ENCODE assay signal across 18 cellular contexts in the genomic region with DNA sequence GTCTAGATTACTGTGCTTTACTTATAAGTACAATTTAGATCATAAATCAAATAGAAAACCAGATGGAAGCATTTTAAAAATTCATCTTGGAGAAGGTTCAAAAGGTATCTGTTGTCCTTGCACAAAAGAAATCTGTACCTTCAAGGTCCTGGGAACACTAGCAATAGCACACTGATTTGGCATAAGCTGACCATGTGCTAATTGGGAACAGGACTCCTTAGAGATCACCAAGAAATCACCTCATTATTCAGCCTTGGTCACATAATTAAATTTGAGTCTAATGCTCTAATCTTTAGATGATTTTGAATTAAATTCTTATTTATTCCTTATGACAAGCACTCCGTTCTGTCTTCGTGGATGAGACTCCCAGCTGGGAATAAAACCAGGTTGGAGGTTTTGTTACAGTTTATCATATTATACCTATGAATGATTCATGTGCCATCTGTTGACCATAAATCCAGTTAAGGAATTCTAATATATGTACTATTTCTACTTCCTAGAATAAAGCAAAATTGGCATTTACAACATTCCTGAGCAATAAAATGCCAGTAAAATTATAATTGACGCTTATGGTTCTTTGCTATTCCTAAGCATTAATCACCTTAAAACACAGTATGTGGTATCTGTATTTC.
A peak's percentile ranks its signal among the peaks of the same experiment; 100 is the strongest.
DNase-seq lines count a peak whose midpoint lies in the region; ATAC-seq, FAIRE-seq and TF ChIP-seq lines count a peak whose summit lies in the region.
"Had no signal": no experiment of that assay in that cellular context is flagged by ENCODE, and none has a peak within 500 bp of the region (broad histone marks: within the 10 kb centered on the region; RNA-seq: fewer than 3 reads in every experiment).

No MANE protein-coding gene starts in this region.

- 49 to 50% methylated on average over 3 of the region's 3 CpGs for WGBS in pancreas, 2 donors

- no peaks in the 10 kb centered on the region for H3K27me3 ChIP-seq in Karpas-422 (ENCODE audit: low read length)
- no peaks in the 10 kb centered on the region for H3K27me3 ChIP-seq in pancreas
- H3K27me3 ChIP-seq: BLaER1 treated with 17β-estradiol and CSF1 and Interleukin-3, amounts not matched to agents 10 nM and 100 nM had no signal

- H3K4me3 ChIP-seq in Karpas-422 (ENCODE audit: low read length) (no peak overlapping the region), pancreas (no peak overlapping the region)
- H3K4me3 ChIP-seq: BLaER1 treated with 17β-estradiol and CSF1 and Interleukin-3, amounts not matched to agents 10 nM and 100 nM; GM12878; GM23248; HAP-1 had no signal

- DNase-seq in G401 (ENCODE audit: low spot score), result peak; percentile 85
- DNase-seq in Karpas-422, result no peak
- DNase-seq in pancreas, result no peak
- DNase-seq in activated CD8-positive, alpha-beta memory T cell treated with anti-CD3 and anti-CD28 coated beads for 24 hours, result no peak
- no peak for DNase-seq in MCF 10A (ENCODE audit: unreplicated experiment)
- no peak for DNase-seq in NCI-H1105 treated with DMSO at 0.1 percent for 48 hours (lab: John Stamatoyannopoulos, UW)
- DNase-seq: Calu3; CD8-positive, alpha-beta T cell; GDM1; GM23248 had no signal

- H3K79me2 ChIP-seq in Karpas-422 (ENCODE audit: low read length), result peaks cover 50% of the 10 kb centered on the region

- no peaks in the 10 kb centered on the region for H4K20me1 ChIP-seq in Karpas-422 (ENCODE audit: insufficient read depth, low read depth, low read length)
- H4K20me1 ChIP-seq: BLaER1 treated with 17β-estradiol and CSF1 and Interleukin-3, amounts not matched to agents 10 nM and 100 nM had no signal

- peak overlapping the region; percentile 10 for H3K4me2 ChIP-seq in Karpas-422 (ENCODE audit: low read depth, low read length, poor library complexity, severe bottlenecking)
- H3K4me2 ChIP-seq: BLaER1 treated with 17β-estradiol and CSF1 and Interleukin-3, amounts not matched to agents 10 nM and 100 nM had no signal

- no peaks in the 10 kb centered on the region for H3K36me3 Mint-ChIP-seq in MCF 10A (ENCODE audit: insufficient read depth, unreplicated experiment)
- H3K36me3 Mint-ChIP-seq: CD8-positive, alpha-beta T cell; IgD-negative memory B cell had no signal

- peaks cover 12% of the 10 kb centered on the region for H3K9me3 Mint-ChIP-seq in MCF 10A (ENCODE audit: unreplicated experiment)

- no TSS peak for BruUV-seq in MCF 10A (replicated peaks; lab: Mats Ljungman, UMichigan)

- TF ChIP-seq CTCF in pancreas (IDR thresholded peaks at IDR 0.05), result no peak
- no peak for TF ChIP-seq CTCF in MCF 10A (IDR thresholded peaks at IDR 0.05; ENCODE audit: unreplicated experiment)

- H3K9ac ChIP-seq in Karpas-422 (ENCODE audit: low read length), result no peak overlapping the region
- H3K9ac ChIP-seq: BLaER1 treated with 17β-estradiol and CSF1 and Interleukin-3, amounts not matched to agents 10 nM and 100 nM; GM23248 had no signal

- H3K9me2 ChIP-seq in Karpas-422 (replicated peaks; ENCODE audit: insufficient read depth, low read length), result no peaks in the 10 kb centered on the region

- no peaks in the 10 kb centered on the region for H3K4me1 Mint-ChIP-seq in MCF 10A (ENCODE audit: insufficient read depth, unreplicated experiment)
- H3K4me1 Mint-ChIP-seq: B cell had no signal

- in situ Hi-C loops in G401 (cut with HindIII; ENCODE audit: low sequenced_read_pairs), result no loop called here

- intact Hi-C loops in pancreas (cut with DNase I), result no loop called here
- intact Hi-C loops in MCF 10A (cut with micrococcal nuclease), result no loop called here

- H3K36me3 ChIP-seq in Karpas-422 (ENCODE audit: insufficient read depth, low read length) (0 out of 2 replicates have a peak, but pooled peaks cover 5% of the 10 kb centered on the region), pancreas (no peaks in the 10 kb centered on the region)
- H3K36me3 ChIP-seq: BLaER1 treated with 17β-estradiol and CSF1 and Interleukin-3, amounts not matched to agents 10 nM and 100 nM; HAP-1 had no signal

- H3K9me3 ChIP-seq in Karpas-422 (ENCODE audit: low read length) (no peaks in the 10 kb centered on the region), pancreas (no peaks in the 10 kb centered on the region)
- H3K9me3 ChIP-seq: HAP-1 had no signal

- no peak overlapping the region for H3K27ac Mint-ChIP-seq in MCF 10A (ENCODE audit: low read depth, unreplicated experiment)
- H3K27ac Mint-ChIP-seq: B cell; CD8-positive, alpha-beta T cell; IgD-negative memory B cell had no signal

- H3K27me3 Mint-ChIP-seq in MCF 10A (ENCODE audit: insufficient read depth, unreplicated experiment), result no peaks in the 10 kb centered on the region

- ATAC-seq in SK-N-SH treated with all-trans-retinoic acid at 6 μM for 48 hours (peak; percentile 89), pancreas (peak; percentile 35 to 82 (median 64))
- ATAC-seq: CD8-positive, alpha-beta T cell; GM12878; HepG2 had no signal

- no peak overlapping the region for H2AFZ ChIP-seq in Karpas-422 (ENCODE audit: low read length)
- H2AFZ ChIP-seq: GM23248 had no signal

- FAIRE-seq in pancreas (lab: Jason Lieb, UNC), result no peak
- FAIRE-seq: GM12878, GM19239, HepG2 had no signal

- no peak overlapping the region for H3K4me3 Mint-ChIP-seq in MCF 10A (ENCODE audit: unreplicated experiment)
- H3K4me3 Mint-ChIP-seq: B cell; CD8-positive, alpha-beta T cell; IgD-negative memory B cell had no signal

- H3K4me1 ChIP-seq in Karpas-422 (ENCODE audit: low read length) (peaks cover 56% of the 10 kb centered on the region), pancreas (peaks cover 0 to 17% (median 15%) of the 10 kb centered on the region in 3 donors)
- H3K4me1 ChIP-seq: BLaER1 treated with 17β-estradiol and CSF1 and Interleukin-3, amounts not matched to agents 10 nM and 100 nM; HAP-1 had no signal

- POLR2A ChIA-PET in MCF 10A (lab: Yijun Ruan, JAX), result no interaction called here

- H3K27ac ChIP-seq in Karpas-422 (ENCODE audit: low read length) (peak overlapping the region; percentile 45), pancreas (no peak overlapping the region)
- H3K27ac ChIP-seq: BLaER1 treated with 17β-estradiol and CSF1 and Interleukin-3, amounts not matched to agents 10 nM and 100 nM; GM23248 had no signal

- CTCF ChIA-PET in MCF 10A (lab: Yijun Ruan, JAX), result interaction anchor here (0.6 to 1.3 kb wide), 2 partner anchors 19 to 159 kb away, joined by 3 read pairs; no protein-coding TSS in a partner anchor

TF ChIP-seq in SK-N-SH treated with all-trans-retinoic acid at 6 μM for 48 hours, 23 proteins besides CTCF, POLR2A, EP300 and RAD21 (continues in another document):
- TF ChIP-seq GLIS3 (CRISPR knock-in tag; IDR thresholded peaks at IDR 0.05), result no peak
- TF ChIP-seq BACH2 (CRISPR knock-in tag; IDR thresholded peaks at IDR 0.05; ENCODE audit: borderline replicate concordance), result no peak
- TF ChIP-seq, protein P1, sequence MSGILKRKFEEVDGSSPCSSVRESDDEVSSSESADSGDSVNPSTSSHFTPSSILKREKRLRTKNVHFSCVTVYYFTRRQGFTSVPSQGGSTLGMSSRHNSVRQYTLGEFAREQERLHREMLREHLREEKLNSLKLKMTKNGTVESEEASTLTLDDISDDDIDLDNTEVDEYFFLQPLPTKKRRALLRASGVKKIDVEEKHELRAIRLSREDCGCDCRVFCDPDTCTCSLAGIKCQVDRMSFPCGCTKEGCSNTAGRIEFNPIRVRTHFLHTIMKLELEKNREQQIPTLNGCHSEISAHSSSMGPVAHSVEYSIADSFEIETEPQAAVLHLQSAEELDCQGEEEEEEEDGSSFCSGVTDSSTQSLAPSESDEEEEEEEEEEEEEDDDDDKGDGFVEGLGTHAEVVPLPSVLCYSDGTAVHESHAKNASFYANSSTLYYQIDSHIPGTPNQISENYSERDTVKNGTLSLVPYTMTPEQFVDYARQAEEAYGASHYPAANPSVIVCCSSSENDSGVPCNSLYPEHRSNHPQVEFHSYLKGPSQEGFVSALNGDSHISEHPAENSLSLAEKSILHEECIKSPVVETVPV (CRISPR knock-in tag; IDR thresholded peaks at IDR 0.05), result peak; percentile 92
- TF ChIP-seq ISL1 (CRISPR knock-in tag; IDR thresholded peaks at IDR 0.05), result peak; percentile 97
- peak; percentile 74; the same call in 1 of the 2 replicates for TF ChIP-seq ESRRG (CRISPR knock-in tag; IDR thresholded peaks at IDR 0.05)
- TF ChIP-seq, protein P2, sequence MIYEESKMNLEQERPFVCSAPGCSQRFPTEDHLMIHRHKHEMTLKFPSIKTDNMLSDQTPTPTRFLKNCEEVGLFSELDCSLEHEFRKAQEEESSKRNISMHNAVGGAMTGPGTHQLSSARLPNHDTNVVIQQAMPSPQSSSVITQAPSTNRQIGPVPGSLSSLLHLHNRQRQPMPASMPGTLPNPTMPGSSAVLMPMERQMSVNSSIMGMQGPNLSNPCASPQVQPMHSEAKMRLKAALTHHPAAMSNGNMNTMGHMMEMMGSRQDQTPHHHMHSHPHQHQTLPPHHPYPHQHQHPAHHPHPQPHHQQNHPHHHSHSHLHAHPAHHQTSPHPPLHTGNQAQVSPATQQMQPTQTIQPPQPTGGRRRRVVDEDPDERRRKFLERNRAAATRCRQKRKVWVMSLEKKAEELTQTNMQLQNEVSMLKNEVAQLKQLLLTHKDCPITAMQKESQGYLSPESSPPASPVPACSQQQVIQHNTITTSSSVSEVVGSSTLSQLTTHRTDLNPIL (CRISPR knock-in tag; IDR thresholded peaks at IDR 0.05; ENCODE audit: low read depth), result peak; percentile 74; the same call in 1 of the 2 replicates
- TF ChIP-seq OSR1 (CRISPR knock-in tag; IDR thresholded peaks at IDR 0.05), result no peak
- TF ChIP-seq SNAI2 (CRISPR knock-in tag; IDR thresholded peaks at IDR 0.05), result no peak
- TF ChIP-seq ZNF565 (CRISPR knock-in tag; conservative IDR thresholded peaks at IDR 0.05; ENCODE audit: low read depth), result no peak
- no peak for TF ChIP-seq ZNF8 (CRISPR knock-in tag; IDR thresholded peaks at IDR 0.05)
- no peak for TF ChIP-seq ZFP3 (CRISPR knock-in tag; IDR thresholded peaks at IDR 0.05)
- no peak for TF ChIP-seq ZNF70 (CRISPR knock-in tag; IDR thresholded peaks at IDR 0.05)
- TF ChIP-seq, protein P3, sequence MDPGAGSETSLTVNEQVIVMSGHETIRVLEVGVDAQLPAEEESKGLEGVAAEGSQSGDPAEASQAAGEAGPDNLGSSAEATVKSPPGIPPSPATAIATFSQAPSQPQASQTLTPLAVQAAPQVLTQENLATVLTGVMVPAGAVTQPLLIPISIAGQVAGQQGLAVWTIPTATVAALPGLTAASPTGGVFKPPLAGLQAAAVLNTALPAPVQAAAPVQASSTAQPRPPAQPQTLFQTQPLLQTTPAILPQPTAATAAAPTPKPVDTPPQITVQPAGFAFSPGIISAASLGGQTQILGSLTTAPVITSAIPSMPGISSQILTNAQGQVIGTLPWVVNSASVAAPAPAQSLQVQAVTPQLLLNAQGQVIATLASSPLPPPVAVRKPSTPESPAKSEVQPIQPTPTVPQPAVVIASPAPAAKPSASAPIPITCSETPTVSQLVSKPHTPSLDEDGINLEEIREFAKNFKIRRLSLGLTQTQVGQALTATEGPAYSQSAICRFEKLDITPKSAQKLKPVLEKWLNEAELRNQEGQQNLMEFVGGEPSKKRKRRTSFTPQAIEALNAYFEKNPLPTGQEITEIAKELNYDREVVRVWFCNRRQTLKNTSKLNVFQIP (CRISPR knock-in tag; IDR thresholded peaks at IDR 0.05; ENCODE audit: borderline replicate concordance, low read depth), result peak; percentile 92; the same call in 1 of the 2 replicates
